In genomic region chr2:76700894-76701293, GRCh38 we compare ENCODE assay signal across 27 cellular contexts.
DNase-seq lines count a peak whose midpoint lies in the region; TF ChIP-seq lines count a peak whose summit lies in the region.
"Had no signal": no experiment of that assay in that cellular context is flagged by ENCODE, and none has a peak within 500 bp of the region (broad histone marks: within the 10 kb centered on the region; RNA-seq: fewer than 3 reads in every experiment).

No MANE protein-coding gene starts in this region.

- H2AFZ ChIP-seq in neural cell (ENCODE audit: low read depth, low read length): no peak overlapping the region

- H3F3A ChIP-seq in neural cell (ENCODE audit: insufficient read depth, low read length, poor library complexity, severe bottlenecking): no peaks in the 10 kb centered on the region

- DNase-seq in stimulated activated CD4-positive, alpha-beta T cell treated with anti-CD3 and anti-CD28 coated beads, Interleukin-2, amount 100 ng/mL, for 24 hours: no peak
- DNase-seq: 8988T; ACHN; AML-193; BE2C; C1 segment of cervical spinal cord; Caco-2; Calu3; CD4-positive, alpha-beta memory T cell; CD4-positive, alpha-beta T cell; CD4-positive, CD25-positive, alpha-beta regulatory T cell; CD8-positive, alpha-beta memory T cell; CD8-positive, alpha-beta T cell; COR-L47; DMS 273 treated with DMSO at 0.1 percent for 48 hours; DMS153; DMS53; DMS79; DMS79 treated with DMSO at 0.1 percent for 48 hours; DND-41; EL had no signal

- no peaks in the 10 kb centered on the region for H4K20me1 ChIP-seq in neural cell (ENCODE audit: insufficient read depth)
- H4K20me1 ChIP-seq: BLaER1; BLaER1 treated with 17β-estradiol and CSF1 and Interleukin-3, amounts not matched to agents 10 nM and 100 nM had no signal

- H3K9me2 ChIP-seq in neural cell (ENCODE audit: insufficient read depth, low read length): no peaks in the 10 kb centered on the region

- H3K9ac ChIP-seq in neural cell (ENCODE audit: low read length): no peak overlapping the region
- H3K9ac ChIP-seq: BLaER1; BLaER1 treated with 17β-estradiol and CSF1 and Interleukin-3, amounts not matched to agents 10 nM and 100 nM had no signal

- no peaks in the 10 kb centered on the region for H3K9me3 ChIP-seq in neural cell (ENCODE audit: low read length)
- H3K9me3 ChIP-seq: A549, BE2C, Caco-2 had no signal

- TF ChIP-seq CTCF in neural cell (IDR thresholded peaks at IDR 0.05; ENCODE audit: poor library complexity, severe bottlenecking): no peak

- peak overlapping the region; percentile 15 for H3K4me3 ChIP-seq in neural cell (ENCODE audit: low read length)
- H3K4me3 ChIP-seq: A549; BLaER1; BLaER1 treated with 17β-estradiol and CSF1 and Interleukin-3, amounts not matched to agents 10 nM and 100 nM had no signal

- H3K4me2 ChIP-seq in neural cell (ENCODE audit: low read length): no peak overlapping the region
- H3K4me2 ChIP-seq: A549; BLaER1; BLaER1 treated with 17β-estradiol and CSF1 and Interleukin-3, amounts not matched to agents 10 nM and 100 nM had no signal

- no peaks in the 10 kb centered on the region for H3K27me3 ChIP-seq in neural cell (ENCODE audit: insufficient read depth, low read depth, low read length)
- H3K27me3 ChIP-seq: BE2C; BLaER1; BLaER1 treated with 17β-estradiol and CSF1 and Interleukin-3, amounts not matched to agents 10 nM and 100 nM had no signal

- peak; percentile 87 for TF ChIP-seq EP300 in neural cell (conservative IDR thresholded peaks at IDR 0.05; ENCODE audit: poor library complexity, severe bottlenecking)

- no peaks in the 10 kb centered on the region for H3K36me3 ChIP-seq in neural cell (ENCODE audit: insufficient read depth, low read length)
- H3K36me3 ChIP-seq: BE2C; BLaER1; BLaER1 treated with 17β-estradiol and CSF1 and Interleukin-3, amounts not matched to agents 10 nM and 100 nM had no signal

- no peaks in the 10 kb centered on the region for H3K79me2 ChIP-seq in neural cell (replicated peaks; ENCODE audit: insufficient read depth, low read length)

- no peak for TF ChIP-seq RAD21 in neural cell (conservative IDR thresholded peaks at IDR 0.05)

- no peak overlapping the region for H3K27ac ChIP-seq in neural cell (ENCODE audit: low read length)
- H3K27ac ChIP-seq: 22Rv1; A549; BLaER1; BLaER1 treated with 17β-estradiol and CSF1 and Interleukin-3, amounts not matched to agents 10 nM and 100 nM; C4-2B had no signal

TF ChIP-seq in neural cell, 6 proteins besides CTCF, POLR2A, EP300 and RAD21:
- TF ChIP-seq REST (IDR thresholded peaks at IDR 0.05; ENCODE audit: borderline replicate concordance): no peak
- TF ChIP-seq SMC3 (conservative IDR thresholded peaks at IDR 0.05; ENCODE audit: poor library complexity): no peak
- TF ChIP-seq EZH2 (IDR thresholded peaks at IDR 0.05; ENCODE audit: borderline replicate concordance, insufficient read depth, low read length, poor library complexity, severe bottlenecking): no peak
- no peak for TF ChIP-seq MXI1 (conservative IDR thresholded peaks at IDR 0.05; ENCODE audit: poor library complexity, severe bottlenecking)
- peak; percentile 52 for TF ChIP-seq POLR2AphosphoS5 (IDR thresholded peaks at IDR 0.05)
- TF ChIP-seq TAF1 (IDR thresholded peaks at IDR 0.05; ENCODE audit: low read depth): no peak
TF ChIP-seq in neural cell: peak in this region for 1.
